4 cellular contexts compared by ENCODE assay signal in genomic region chr15:74499366-74499765, GRCh38.
"Had no signal": no experiment of that assay in that cellular context is flagged by ENCODE, and none has a peak within 500 bp of the region (broad histone marks: within the 10 kb centered on the region; RNA-seq: fewer than 3 reads in every experiment).

No MANE protein-coding gene starts in this region.

- H3K27ac Mint-ChIP-seq: GM23338, H9, IgD-negative memory B cell had no signal

- ATAC-seq: GM23338 had no signal

- DNase-seq: H9, HCEC 1CT had no signal

- H3K4me1 Mint-ChIP-seq: GM23338 had no signal

- H3K9me3 Mint-ChIP-seq: IgD-negative memory B cell had no signal

- H3K4me3 ChIP-seq: GM23338 had no signal

- H3K4me3 Mint-ChIP-seq: GM23338, H9, IgD-negative memory B cell had no signal

- H3K27me3 Mint-ChIP-seq: IgD-negative memory B cell had no signal
